In the genomic region with DNA sequence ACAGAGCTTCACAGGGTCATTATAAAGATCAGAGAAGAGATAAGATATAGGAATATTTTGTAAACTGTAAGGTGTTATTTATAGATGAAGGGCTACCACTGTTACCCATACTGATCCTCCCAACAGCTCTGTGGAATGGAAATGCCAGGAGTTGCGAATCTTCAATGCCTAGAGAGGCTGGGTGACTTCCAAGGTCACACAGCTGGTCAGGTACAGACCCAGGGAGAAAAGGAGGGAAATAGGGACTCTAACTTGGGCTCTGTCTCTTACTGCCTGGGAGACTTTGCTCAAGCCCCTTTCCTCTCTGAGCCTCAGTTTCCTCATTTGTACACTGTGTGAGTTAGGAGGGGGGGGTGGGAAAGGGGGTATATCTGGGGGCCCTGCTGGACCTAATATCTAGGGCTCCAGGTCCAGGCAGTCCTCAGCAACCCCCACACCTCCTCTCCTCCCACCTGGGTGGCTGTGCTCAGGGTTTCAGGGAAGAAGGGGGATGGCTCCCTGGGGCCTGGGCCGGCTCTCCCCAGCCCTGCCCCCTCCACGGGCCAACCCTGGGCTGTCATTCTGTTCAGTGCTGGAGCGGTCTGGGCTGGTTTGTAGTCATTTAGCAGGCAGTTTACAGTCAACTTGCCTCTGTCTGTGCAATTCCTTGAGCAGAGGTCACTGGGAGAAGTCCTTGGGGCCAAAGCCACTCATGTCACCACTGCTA, we compare ENCODE assay signal across 2 cellular contexts.
A peak's percentile ranks its signal among the peaks of the same experiment; 100 is the strongest.
TF ChIP-seq lines count a peak whose summit lies in the region.

No MANE protein-coding gene starts in this region.

TF ChIP-seq in GM23338, 12 proteins besides CTCF, POLR2A, EP300 and RAD21:
- TF ChIP-seq POLR2AphosphoS5 (IDR thresholded peaks at IDR 0.05; ENCODE audit: low read depth) (peak; percentile 38; the same call in 1 of the 2 replicates), ZNF114 (CRISPR knock-in tag; IDR thresholded peaks at IDR 0.05) (no peak), EZH2phosphoT487 (IDR thresholded peaks at IDR 0.05; ENCODE audit: unreplicated experiment) (no peak)

TF ChIP-seq in H1, 55 proteins besides CTCF, POLR2A, EP300 and RAD21:
- peak; percentile 85 for TF ChIP-seq POLR2AphosphoS5 (IDR thresholded peaks at IDR 0.05; ENCODE audit: low read depth, low read length)
- TF ChIP-seq, protein P1, sequence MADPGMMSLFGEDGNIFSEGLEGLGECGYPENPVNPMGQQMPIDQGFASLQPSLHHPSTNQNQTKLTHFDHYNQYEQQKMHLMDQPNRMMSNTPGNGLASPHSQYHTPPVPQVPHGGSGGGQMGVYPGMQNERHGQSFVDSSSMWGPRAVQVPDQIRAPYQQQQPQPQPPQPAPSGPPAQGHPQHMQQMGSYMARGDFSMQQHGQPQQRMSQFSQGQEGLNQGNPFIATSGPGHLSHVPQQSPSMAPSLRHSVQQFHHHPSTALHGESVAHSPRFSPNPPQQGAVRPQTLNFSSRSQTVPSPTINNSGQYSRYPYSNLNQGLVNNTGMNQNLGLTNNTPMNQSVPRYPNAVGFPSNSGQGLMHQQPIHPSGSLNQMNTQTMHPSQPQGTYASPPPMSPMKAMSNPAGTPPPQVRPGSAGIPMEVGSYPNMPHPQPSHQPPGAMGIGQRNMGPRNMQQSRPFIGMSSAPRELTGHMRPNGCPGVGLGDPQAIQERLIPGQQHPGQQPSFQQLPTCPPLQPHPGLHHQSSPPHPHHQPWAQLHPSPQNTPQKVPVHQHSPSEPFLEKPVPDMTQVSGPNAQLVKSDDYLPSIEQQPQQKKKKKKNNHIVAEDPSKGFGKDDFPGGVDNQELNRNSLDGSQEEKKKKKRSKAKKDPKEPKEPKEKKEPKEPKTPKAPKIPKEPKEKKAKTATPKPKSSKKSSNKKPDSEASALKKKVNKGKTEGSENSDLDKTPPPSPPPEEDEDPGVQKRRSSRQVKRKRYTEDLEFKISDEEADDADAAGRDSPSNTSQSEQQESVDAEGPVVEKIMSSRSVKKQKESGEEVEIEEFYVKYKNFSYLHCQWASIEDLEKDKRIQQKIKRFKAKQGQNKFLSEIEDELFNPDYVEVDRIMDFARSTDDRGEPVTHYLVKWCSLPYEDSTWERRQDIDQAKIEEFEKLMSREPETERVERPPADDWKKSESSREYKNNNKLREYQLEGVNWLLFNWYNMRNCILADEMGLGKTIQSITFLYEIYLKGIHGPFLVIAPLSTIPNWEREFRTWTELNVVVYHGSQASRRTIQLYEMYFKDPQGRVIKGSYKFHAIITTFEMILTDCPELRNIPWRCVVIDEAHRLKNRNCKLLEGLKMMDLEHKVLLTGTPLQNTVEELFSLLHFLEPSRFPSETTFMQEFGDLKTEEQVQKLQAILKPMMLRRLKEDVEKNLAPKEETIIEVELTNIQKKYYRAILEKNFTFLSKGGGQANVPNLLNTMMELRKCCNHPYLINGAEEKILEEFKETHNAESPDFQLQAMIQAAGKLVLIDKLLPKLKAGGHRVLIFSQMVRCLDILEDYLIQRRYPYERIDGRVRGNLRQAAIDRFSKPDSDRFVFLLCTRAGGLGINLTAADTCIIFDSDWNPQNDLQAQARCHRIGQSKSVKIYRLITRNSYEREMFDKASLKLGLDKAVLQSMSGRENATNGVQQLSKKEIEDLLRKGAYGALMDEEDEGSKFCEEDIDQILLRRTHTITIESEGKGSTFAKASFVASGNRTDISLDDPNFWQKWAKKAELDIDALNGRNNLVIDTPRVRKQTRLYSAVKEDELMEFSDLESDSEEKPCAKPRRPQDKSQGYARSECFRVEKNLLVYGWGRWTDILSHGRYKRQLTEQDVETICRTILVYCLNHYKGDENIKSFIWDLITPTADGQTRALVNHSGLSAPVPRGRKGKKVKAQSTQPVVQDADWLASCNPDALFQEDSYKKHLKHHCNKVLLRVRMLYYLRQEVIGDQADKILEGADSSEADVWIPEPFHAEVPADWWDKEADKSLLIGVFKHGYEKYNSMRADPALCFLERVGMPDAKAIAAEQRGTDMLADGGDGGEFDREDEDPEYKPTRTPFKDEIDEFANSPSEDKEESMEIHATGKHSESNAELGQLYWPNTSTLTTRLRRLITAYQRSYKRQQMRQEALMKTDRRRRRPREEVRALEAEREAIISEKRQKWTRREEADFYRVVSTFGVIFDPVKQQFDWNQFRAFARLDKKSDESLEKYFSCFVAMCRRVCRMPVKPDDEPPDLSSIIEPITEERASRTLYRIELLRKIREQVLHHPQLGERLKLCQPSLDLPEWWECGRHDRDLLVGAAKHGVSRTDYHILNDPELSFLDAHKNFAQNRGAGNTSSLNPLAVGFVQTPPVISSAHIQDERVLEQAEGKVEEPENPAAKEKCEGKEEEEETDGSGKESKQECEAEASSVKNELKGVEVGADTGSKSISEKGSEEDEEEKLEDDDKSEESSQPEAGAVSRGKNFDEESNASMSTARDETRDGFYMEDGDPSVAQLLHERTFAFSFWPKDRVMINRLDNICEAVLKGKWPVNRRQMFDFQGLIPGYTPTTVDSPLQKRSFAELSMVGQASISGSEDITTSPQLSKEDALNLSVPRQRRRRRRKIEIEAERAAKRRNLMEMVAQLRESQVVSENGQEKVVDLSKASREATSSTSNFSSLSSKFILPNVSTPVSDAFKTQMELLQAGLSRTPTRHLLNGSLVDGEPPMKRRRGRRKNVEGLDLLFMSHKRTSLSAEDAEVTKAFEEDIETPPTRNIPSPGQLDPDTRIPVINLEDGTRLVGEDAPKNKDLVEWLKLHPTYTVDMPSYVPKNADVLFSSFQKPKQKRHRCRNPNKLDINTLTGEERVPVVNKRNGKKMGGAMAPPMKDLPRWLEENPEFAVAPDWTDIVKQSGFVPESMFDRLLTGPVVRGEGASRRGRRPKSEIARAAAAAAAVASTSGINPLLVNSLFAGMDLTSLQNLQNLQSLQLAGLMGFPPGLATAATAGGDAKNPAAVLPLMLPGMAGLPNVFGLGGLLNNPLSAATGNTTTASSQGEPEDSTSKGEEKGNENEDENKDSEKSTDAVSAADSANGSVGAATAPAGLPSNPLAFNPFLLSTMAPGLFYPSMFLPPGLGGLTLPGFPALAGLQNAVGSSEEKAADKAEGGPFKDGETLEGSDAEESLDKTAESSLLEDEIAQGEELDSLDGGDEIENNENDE (IDR thresholded peaks at IDR 0.05; ENCODE audit: insufficient replicate concordance, low read length): no peak
- TF ChIP-seq TCF12 (IDR thresholded peaks at IDR 0.05; ENCODE audit: low read depth, low read length): peak; percentile 99
- TF ChIP-seq RXRA (IDR thresholded peaks at IDR 0.05; ENCODE audit: insufficient read depth, low read depth, low read length): peak; percentile 69; the same call in 1 of the 2 replicates
